15 cellular contexts compared by ENCODE assay signal in the genomic region with DNA sequence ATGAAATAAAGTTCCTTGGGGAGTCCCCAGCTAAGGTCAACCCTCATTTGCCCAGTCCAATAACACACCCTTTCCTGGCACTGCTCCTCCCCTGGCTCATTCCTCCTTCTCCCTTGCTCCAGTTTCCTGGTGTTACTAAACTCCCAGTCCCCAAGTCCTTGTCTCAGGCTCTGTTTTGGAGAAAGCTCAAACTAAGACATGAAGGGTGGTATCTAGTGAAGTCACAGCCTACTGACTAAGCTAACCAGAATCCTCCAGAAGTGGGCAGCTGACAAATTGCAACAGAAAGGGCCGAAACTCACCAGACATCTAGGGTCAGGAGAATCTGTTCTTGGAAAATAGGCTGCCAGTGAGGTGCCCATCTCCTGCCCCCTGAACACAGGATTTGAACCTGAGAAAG.
DNase-seq lines count a peak whose midpoint lies in the region; ATAC-seq, FAIRE-seq and TF ChIP-seq lines count a peak whose summit lies in the region.
"Had no signal": no experiment of that assay in that cellular context is flagged by ENCODE, and none has a peak within 500 bp of the region (broad histone marks: within the 10 kb centered on the region; RNA-seq: fewer than 3 reads in every experiment).

No MANE protein-coding gene starts in this region.

- H3K27me3 ChIP-seq in astrocyte (ENCODE audit: insufficient read depth, low read length), result no peaks in the 10 kb centered on the region
- H3K27me3 ChIP-seq in left lung, result no peaks in the 10 kb centered on the region
- H3K27me3 ChIP-seq: cardiac muscle cell had no signal

- FAIRE-seq in astrocyte (lab: Jason Lieb, UNC) (no peak), kidney (lab: Jason Lieb, UNC) (no peak)
- FAIRE-seq: islet of Langerhans had no signal

- no peak overlapping the region for H3K4me3 Mint-ChIP-seq in astrocyte (ENCODE audit: unreplicated experiment)
- no peak overlapping the region for H3K4me3 Mint-ChIP-seq in stimulated activated naive B cell treated with anti-CD40 and anti-IgM and Interleukin-4, amounts not matched to agents 10 μg/mL and 1 μg/mL and 100 μg/mL, for 72 hours
- H3K4me3 Mint-ChIP-seq: activated naive CD4-positive, alpha-beta T cell treated with anti-CD3 and anti-CD28 coated beads, Interleukin-2, amount 50 U/mL, for 24 hours; WTC11 had no signal

- H2AFZ ChIP-seq in astrocyte (ENCODE audit: low read depth, low read length), result peak overlapping the region; percentile 2

- H3K36me3 ChIP-seq in astrocyte (ENCODE audit: insufficient read depth, low read length) (no peaks in the 10 kb centered on the region), left lung (no peaks in the 10 kb centered on the region), kidney (ENCODE audit: control insufficient read depth in 1 of 2, insufficient read depth in 2 of 2, low read length in 2 of 2) (no peaks in the 10 kb centered on the region)
- H3K36me3 ChIP-seq: cardiac muscle cell had no signal

- peak; percentile 47 for DNase-seq in GM04504 (ENCODE audit: low read depth)
- peak; percentile 65 for DNase-seq in astrocyte (ENCODE audit: low read depth)
- no peak for DNase-seq in left lung
- DNase-seq in stimulated activated naive B cell treated with anti-CD40 and anti-IgM and Interleukin-4, amounts not matched to agents 10 μg/mL and 1 μg/mL and 100 μg/mL, for 72 hours, result no peak
- no peak for DNase-seq in kidney
- no peak for DNase-seq in HEK293T (ENCODE audit: extremely low spot score)
- no peak for DNase-seq in GM13976 (ENCODE audit: low spot score)
- DNase-seq: effector CD8-positive, alpha-beta T cell; NCI-H82; stimulated activated CD4-positive, alpha-beta T cell treated with anti-CD3 and anti-CD28 coated beads, Interleukin-12 subunit alpha, Interleukin-12 subunit beta, amount 100 ng/mL, for 4 hours had no signal

- TF ChIP-seq CTCF in astrocyte (IDR thresholded peaks at IDR 0.05; ENCODE audit: insufficient read depth, low read depth, low read length) (no peak), left lung (IDR thresholded peaks at IDR 0.05) (no peak), kidney (IDR thresholded peaks at IDR 0.05; ENCODE audit: borderline replicate concordance, extremely low read depth, insufficient read depth) (no peak), GM13976 (IDR thresholded peaks at IDR 0.05; ENCODE audit: borderline replicate concordance, control extremely low read depth, extremely low read depth, insufficient read depth, missing control alignments) (no peak)

- H3K27me3 Mint-ChIP-seq in astrocyte (ENCODE audit: low read depth, unreplicated experiment), result peaks cover 4% of the 10 kb centered on the region
- H3K27me3 Mint-ChIP-seq in stimulated activated naive B cell treated with anti-CD40 and anti-IgM and Interleukin-4, amounts not matched to agents 10 μg/mL and 1 μg/mL and 100 μg/mL, for 72 hours, result no peaks in the 10 kb centered on the region
- H3K27me3 Mint-ChIP-seq: activated naive CD4-positive, alpha-beta T cell treated with anti-CD3 and anti-CD28 coated beads, Interleukin-2, amount 50 U/mL, for 24 hours had no signal

- CTCF ChIA-PET in HEK293T (lab: Yijun Ruan, JAX), result no interaction called here

- H3K27ac Mint-ChIP-seq in astrocyte (ENCODE audit: unreplicated experiment), result peak overlapping the region; percentile 18
- H3K27ac Mint-ChIP-seq in stimulated activated naive B cell treated with anti-CD40 and anti-IgM and Interleukin-4, amounts not matched to agents 10 μg/mL and 1 μg/mL and 100 μg/mL, for 72 hours, result peak overlapping the region; percentile 56
- H3K27ac Mint-ChIP-seq: activated naive CD4-positive, alpha-beta T cell treated with anti-CD3 and anti-CD28 coated beads, Interleukin-2, amount 50 U/mL, for 24 hours; WTC11 had no signal

- H3K36me3 Mint-ChIP-seq in astrocyte (ENCODE audit: low read depth, unreplicated experiment), result no peaks in the 10 kb centered on the region
- H3K36me3 Mint-ChIP-seq in stimulated activated naive B cell treated with anti-CD40 and anti-IgM and Interleukin-4, amounts not matched to agents 10 μg/mL and 1 μg/mL and 100 μg/mL, for 72 hours, result no peaks in the 10 kb centered on the region
- H3K36me3 Mint-ChIP-seq: activated naive CD4-positive, alpha-beta T cell treated with anti-CD3 and anti-CD28 coated beads, Interleukin-2, amount 50 U/mL, for 24 hours; WTC11 had no signal

- no peaks in the 10 kb centered on the region for H4K20me1 ChIP-seq in astrocyte (ENCODE audit: insufficient read depth, low read length)

- in situ Hi-C loops in GM13976 (cut with MboI; ENCODE audit: low sequenced_read_pairs, unreplicated experiment), result loop anchor here (10.0 kb wide), 1 partner anchor 156 kb away; no protein-coding TSS in a partner anchor

- H3K9ac ChIP-seq in astrocyte (ENCODE audit: low read length) (no peak overlapping the region), kidney (ENCODE audit: low read length in 2 of 2) (no peak overlapping the region)

- ATAC-seq in left lung, result peak; percentile 18
- ATAC-seq in stimulated activated naive B cell treated with anti-CD40 and anti-IgM and Interleukin-4, amounts not matched to agents 10 μg/mL and 1 μg/mL and 100 μg/mL, for 72 hours (replicated peaks), result no peak
- no peak for ATAC-seq in activated CD4-positive, CD25-positive, alpha-beta regulatory T cell treated with anti-CD3 and anti-CD28 coated beads, Interleukin-2, amount 50 U/mL, for 24 hours
- ATAC-seq: WTC11 had no signal

- H3K27ac ChIP-seq in astrocyte (ENCODE audit: low read depth, low read length), result no peak overlapping the region
- no peak overlapping the region for H3K27ac ChIP-seq in left lung
- no peak overlapping the region for H3K27ac ChIP-seq in kidney (ENCODE audit: low read depth in 2 of 2, low read length in 2 of 2)
- H3K27ac ChIP-seq: cardiac muscle cell had no signal

- H3K9me3 Mint-ChIP-seq in astrocyte (ENCODE audit: unreplicated experiment), result no peaks in the 10 kb centered on the region
- H3K9me3 Mint-ChIP-seq in stimulated activated naive B cell treated with anti-CD40 and anti-IgM and Interleukin-4, amounts not matched to agents 10 μg/mL and 1 μg/mL and 100 μg/mL, for 72 hours, result no peaks in the 10 kb centered on the region
- H3K9me3 Mint-ChIP-seq: activated naive CD4-positive, alpha-beta T cell treated with anti-CD3 and anti-CD28 coated beads, Interleukin-2, amount 50 U/mL, for 24 hours; WTC11 had no signal

- peak overlapping the region; percentile 19 for H3K4me2 ChIP-seq in astrocyte (ENCODE audit: low read length)

- no peaks in the 10 kb centered on the region for H3K79me2 ChIP-seq in astrocyte (ENCODE audit: insufficient read depth, low read length)

- POLR2A ChIA-PET in HEK293T (lab: Yijun Ruan, JAX), result no interaction called here

- H3K4me1 Mint-ChIP-seq in astrocyte (ENCODE audit: low read depth, unreplicated experiment), result peaks cover 23% of the 10 kb centered on the region
- H3K4me1 Mint-ChIP-seq in stimulated activated naive B cell treated with anti-CD40 and anti-IgM and Interleukin-4, amounts not matched to agents 10 μg/mL and 1 μg/mL and 100 μg/mL, for 72 hours, result peaks cover 11 to 19% of the 10 kb centered on the region in 2 donors
- H3K4me1 Mint-ChIP-seq: activated naive CD4-positive, alpha-beta T cell treated with anti-CD3 and anti-CD28 coated beads, Interleukin-2, amount 50 U/mL, for 24 hours; WTC11 had no signal

- H3K4me3 ChIP-seq in astrocyte (ENCODE audit: insufficient read depth, low read depth, low read length) (no peak overlapping the region), left lung (no peak overlapping the region), kidney (ENCODE audit: low read length in 2 of 2) (no peak overlapping the region)
- H3K4me3 ChIP-seq: cardiac muscle cell had no signal

- no peaks in the 10 kb centered on the region for H3K9me3 ChIP-seq in astrocyte (ENCODE audit: insufficient read depth, low read depth, low read length)
- H3K9me3 ChIP-seq in left lung, result no peaks in the 10 kb centered on the region
- H3K9me3 ChIP-seq in kidney (ENCODE audit: control insufficient read depth in 1 of 2, low read length in 2 of 2), result no peaks in the 10 kb centered on the region

- intact Hi-C loops in left lung (cut with DNase I), result no loop called here
- intact Hi-C loops in kidney (cut with DNase I), result no loop called here

- H3K4me1 ChIP-seq in astrocyte (ENCODE audit: insufficient read depth, low read length) (peaks cover 15% of the 10 kb centered on the region), left lung (no peaks in the 10 kb centered on the region), kidney (ENCODE audit: control insufficient read depth in 1 of 2, insufficient read depth in 1 of 2, low read depth in 1 of 2, low read length in 2 of 2) (no peaks in the 10 kb centered on the region)

TF ChIP-seq in HEK293T, 16 proteins besides CTCF, POLR2A, EP300 and RAD21:
- TF ChIP-seq CTBP1 (IDR thresholded peaks at IDR 0.05; ENCODE audit: borderline replicate concordance) (no peak), TARDBP (IDR thresholded peaks at IDR 0.05) (no peak), ZNF384 (IDR thresholded peaks at IDR 0.05) (no peak), NFRKB (IDR thresholded peaks at IDR 0.05) (no peak), LEF1 (IDR thresholded peaks at IDR 0.05; ENCODE audit: borderline replicate concordance) (no peak), FOXA1 (IDR thresholded peaks at IDR 0.05) (no peak), SUZ12 (IDR thresholded peaks at IDR 0.05) (no peak)

Comparison
In these comparisons a context has a peak if more than half of its experiments do, and no peak if none do; other contexts are left out.
1. DNase-seq: peak in GM04504 (single experiment) and astrocyte (single experiment); none in left lung (0 of 2), stimulated activated naive B cell treated with anti-CD40 and anti-IgM and Interleukin-4, amounts not matched to agents 10 μg/mL and 1 μg/mL and 100 μg/mL, for 72 hours (single experiment), kidney (single experiment), HEK293T (single experiment) and GM13976 (single experiment).